27 cellular contexts compared by ENCODE assay signal in the genomic region with DNA sequence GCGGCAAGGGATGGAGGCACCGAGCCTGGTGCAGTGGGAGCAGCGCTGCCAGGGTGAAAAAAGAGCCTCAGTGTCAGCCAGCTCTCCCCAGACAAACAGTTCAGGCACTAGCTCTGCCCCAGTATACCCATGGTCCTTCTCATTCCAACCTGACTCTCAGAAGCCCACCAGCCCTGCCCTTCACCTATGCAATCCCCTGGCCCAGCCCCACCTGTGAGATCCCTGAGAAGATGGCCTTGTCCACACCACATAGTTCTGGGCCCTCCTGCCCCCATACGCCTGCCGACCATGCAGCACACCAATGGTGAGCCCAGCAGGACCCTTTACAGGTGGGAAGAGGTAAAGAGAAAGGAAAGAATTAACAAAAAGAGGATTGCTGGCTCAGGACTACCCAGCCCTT. TPM values are rescaled to one million over a fixed set of nuclear protein-coding genes. Genes with fewer than 3 reads are reported as not detected.
"Had no signal": no experiment of that assay in that cellular context is flagged by ENCODE, and none has a peak within 500 bp of the region (broad histone marks: within the 10 kb centered on the region; RNA-seq: fewer than 3 reads in every experiment).

No MANE protein-coding gene starts in this region.

- H3K27me3 Mint-ChIP-seq: activated CD8-positive, alpha-beta T cell treated with anti-CD3 and anti-CD28 coated beads for 36 hours; activated naive CD4-positive, alpha-beta T cell treated with anti-CD3 and anti-CD28 coated beads, Interleukin-2, amount 10 ng/mL, durations not matched to agents 7 days and 5 days; activated naive CD8-positive, alpha-beta T cell treated with anti-CD3 and anti-CD28 coated beads for 36 hours; T-cell had no signal

- H3K4me3 ChIP-seq: MG63, SK-N-MC had no signal

- H3K27ac Mint-ChIP-seq: activated naive CD4-positive, alpha-beta T cell treated with anti-CD3 and anti-CD28 coated beads, Interleukin-2, amount 10 ng/mL, durations not matched to agents 7 days and 5 days; activated T-helper 2 cell treated with anti-CD3 and anti-CD28 coated beads, Interferon-gamma antibody, Interleukin-2, Interleukin-4, amounts not matched to agents 10 μg/mL and 5 μg/mL and 100 μg/mL, durations not matched to agents 14 hours and 24 hours and 36 hours had no signal

- H3K9me3 ChIP-seq: MG63 had no signal

- H3K27me3 ChIP-seq: MG63 had no signal

- H3K9me3 Mint-ChIP-seq: activated CD8-positive, alpha-beta T cell treated with anti-CD3 and anti-CD28 coated beads for 36 hours; activated naive CD4-positive, alpha-beta T cell treated with anti-CD3 and anti-CD28 coated beads, Interleukin-2, amount 10 ng/mL, durations not matched to agents 7 days and 5 days; activated naive CD8-positive, alpha-beta T cell treated with anti-CD3 and anti-CD28 coated beads for 36 hours; activated T-cell treated with anti-CD3 and anti-CD28 coated beads, Interleukin-2, amount 50 U/mL, for 72 hours; activated T-helper 2 cell treated with anti-CD3 and anti-CD28 coated beads, Interferon-gamma antibody, Interleukin-2, Interleukin-4, amounts not matched to agents 10 μg/mL and 5 μg/mL and 100 μg/mL, durations not matched to agents 14 hours and 24 hours and 36 hours; T-cell had no signal

- H3K27ac ChIP-seq: KMS-11, SK-N-MC, WERI-Rb-1 had no signal

- H3K4me2 ChIP-seq: KMS-11 had no signal

- H3K4me3 Mint-ChIP-seq: activated CD8-positive, alpha-beta T cell treated with anti-CD3 and anti-CD28 coated beads for 36 hours; activated naive CD4-positive, alpha-beta T cell treated with anti-CD3 and anti-CD28 coated beads, Interleukin-2, amount 10 ng/mL, durations not matched to agents 7 days and 5 days; activated naive CD8-positive, alpha-beta T cell treated with anti-CD3 and anti-CD28 coated beads for 36 hours; activated T-cell treated with anti-CD3 and anti-CD28 coated beads, Interleukin-2, amount 50 U/mL, for 72 hours had no signal

- ATAC-seq: activated CD4-positive, CD25-positive, alpha-beta regulatory T cell treated with anti-CD3 and anti-CD28 coated beads, Interleukin-2, amount 50 U/mL, for 24 hours; activated CD8-positive, alpha-beta T cell treated with anti-CD3 and anti-CD28 coated beads for 36 hours; activated T-cell treated with anti-CD3 and anti-CD28 coated beads, Interleukin-2, amount 50 U/mL, for 72 hours; Right ventricle myocardium inferior; T-cell had no signal

- DNase-seq: activated CD4-positive, alpha-beta T cell treated with anti-CD3 and anti-CD28 coated beads for 4 hours; activated CD8-positive, alpha-beta memory T cell treated with anti-CD3 and anti-CD28 coated beads, Interleukin-2, amount 50 U/mL, for 4 hours; activated CD8-positive, alpha-beta T cell treated with anti-CD3 and anti-CD28 coated beads for 36 hours; activated gamma-delta T cell treated with Interleukin-2 at 50 U/mL for 16 hours; activated naive CD4-positive, alpha-beta T cell treated with anti-CD3 and anti-CD28 coated beads, Interleukin-2, amount 10 ng/mL, durations not matched to agents 7 days and 5 days; activated naive CD8-positive, alpha-beta T cell treated with anti-CD3 and anti-CD28 coated beads for 36 hours; activated T-cell treated with anti-CD3 and anti-CD28 coated beads, Interleukin-2, amount 50 U/mL, for 72 hours; anterior cingulate cortex; MG63; MV-4-11; NCI-H1092 treated with DMSO at 0.1 percent for 48 hours; NCI-H1417 treated with DMSO at 0.1 percent for 48 hours; NCI-H1694; NCI-H2029; NCI-H2107; NCI-H345; NCI-H510A; NCI-H526 treated with DMSO at 0.1 percent for 48 hours; NCI-H82; T-cell; WERI-Rb-1 had no signal

RNA-seq across cellular contexts. Expression of a gene that starts 40.5 kb away (rescaled TPM):
- total RNA-seq: activated naive CD8-positive, alpha-beta T cell treated with anti-CD3 and anti-CD28 coated beads for 36 hours; activated T-helper 2 cell treated with anti-CD3 and anti-CD28 coated beads, Interferon-gamma antibody, Interleukin-2, Interleukin-4, amounts not matched to agents 10 μg/mL and 5 μg/mL and 100 μg/mL, durations not matched to agents 14 hours and 24 hours and 36 hours; RPMI7951 had no signal

RNA-seq across cellular contexts. Expression of a gene that starts 54.9 kb away (rescaled TPM):
- total RNA-seq: RPMI7951 had no signal
